ENCODE assay signal across 9 cellular contexts in the genomic region with DNA sequence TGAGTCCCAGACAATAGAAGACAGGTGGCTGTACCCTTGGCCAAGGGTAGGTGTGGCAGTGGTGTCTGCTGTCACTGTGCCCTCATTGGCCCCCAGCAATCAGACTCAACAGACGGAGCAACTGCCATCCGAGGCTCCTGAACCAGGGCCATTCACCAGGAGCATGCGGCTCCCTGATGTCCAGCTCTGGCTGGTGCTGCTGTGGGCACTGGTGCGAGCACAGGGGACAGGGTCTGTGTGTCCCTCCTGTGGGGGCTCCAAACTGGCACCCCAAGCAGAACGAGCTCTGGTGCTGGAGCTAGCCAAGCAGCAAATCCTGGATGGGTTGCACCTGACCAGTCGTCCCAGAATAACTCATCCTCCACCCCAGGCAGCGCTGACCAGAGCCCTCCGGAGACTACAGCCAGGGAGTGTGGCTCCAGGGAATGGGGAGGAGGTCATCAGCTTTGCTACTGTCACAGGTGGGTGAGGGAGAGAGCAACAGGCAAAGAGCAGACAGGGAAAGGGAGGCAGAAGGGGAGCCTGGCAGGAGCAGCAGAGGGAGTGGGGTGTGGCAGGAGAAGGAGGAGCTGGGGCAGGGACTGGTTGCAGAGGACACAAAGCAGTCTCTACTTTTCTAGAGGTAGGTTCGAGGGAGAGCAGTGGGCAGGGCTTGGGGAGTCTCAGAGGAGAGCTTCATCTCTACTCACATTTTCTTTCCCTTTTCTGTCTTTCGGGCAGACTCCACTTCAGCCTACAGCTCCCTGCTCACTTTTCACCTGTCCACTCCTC. TPM values are rescaled to one million over a fixed set of nuclear protein-coding genes. Genes with fewer than 3 reads are reported as not detected.
A peak's percentile ranks its signal among the peaks of the same experiment; 100 is the strongest.
DNase-seq lines count a peak whose midpoint lies in the region; ATAC-seq and FAIRE-seq lines count a peak whose summit lies in the region.
"Had no signal": no experiment of that assay in that cellular context is flagged by ENCODE, and none has a peak within 500 bp of the region (broad histone marks: within the 10 kb centered on the region; RNA-seq: fewer than 3 reads in every experiment).

No MANE protein-coding gene starts in this region.

- no peak for FAIRE-seq in RCC 7860 (lab: Jason Lieb, UNC)

- H2BK120ac ChIP-seq in mesendoderm (ENCODE audit: low read depth, low read length): no peak overlapping the region

- no peaks in the 10 kb centered on the region for H3K36me3 ChIP-seq in CD4-positive, alpha-beta memory T cell (ENCODE audit: insufficient read depth, low read length)
- H3K36me3 ChIP-seq in HUES6 (ENCODE audit: control insufficient read depth, insufficient read depth, low read length) (no peaks in the 10 kb centered on the region), mesendoderm (ENCODE audit: control insufficient read depth, insufficient read depth, low read length) (no peaks in the 10 kb centered on the region)

- peak overlapping the region; percentile 2 for H3K18ac ChIP-seq in mesendoderm (ENCODE audit: low read length)

- H3K4ac ChIP-seq in mesendoderm (ENCODE audit: low read depth, low read length): no peak overlapping the region

- no peak overlapping the region for H2AK5ac ChIP-seq in mesendoderm (ENCODE audit: low read length)

- in situ Hi-C loops in KBM-7 (cut with MboI; ENCODE audit: low pct_unique_long_range_greater_than_20kb, low sequenced_read_pairs): no loop called here

- H3K27ac Mint-ChIP-seq in CD4-positive, alpha-beta memory T cell: peak overlapping the region in 1 of 7 donors; percentile 38
- peak overlapping the region; percentile 74 for H3K27ac Mint-ChIP-seq in activated CD8-positive, alpha-beta T cell treated with anti-CD3 and anti-CD28 coated beads, Interleukin-2, amount 10 ng/mL, durations not matched to agents 7 days and 5 days

- H2BK15ac ChIP-seq in mesendoderm (replicated peaks; ENCODE audit: low read depth): no peak overlapping the region

- no peak overlapping the region for H3K4me3 ChIP-seq in CD4-positive, alpha-beta memory T cell (ENCODE audit: low read length in 2 of 2)
- H3K4me3 ChIP-seq in HUES6 (ENCODE audit: low read depth, low read length): peak overlapping the region; percentile 45
- H3K4me3 ChIP-seq in mesendoderm (ENCODE audit: low read length): peak overlapping the region; percentile 4

- no peaks in the 10 kb centered on the region for H3K9me3 Mint-ChIP-seq in CD4-positive, alpha-beta memory T cell
- no peaks in the 10 kb centered on the region for H3K9me3 Mint-ChIP-seq in activated CD8-positive, alpha-beta T cell treated with anti-CD3 and anti-CD28 coated beads, Interleukin-2, amount 10 ng/mL, durations not matched to agents 7 days and 5 days (ENCODE audit: insufficient read depth)

- no peak overlapping the region for H4K5ac ChIP-seq in mesendoderm (ENCODE audit: low read length)

- H3K27me3 Mint-ChIP-seq in CD4-positive, alpha-beta memory T cell: peaks cover 0 to 12% of the 10 kb centered on the region in 2 donors
- H3K27me3 Mint-ChIP-seq in activated CD8-positive, alpha-beta T cell treated with anti-CD3 and anti-CD28 coated beads, Interleukin-2, amount 10 ng/mL, durations not matched to agents 7 days and 5 days (ENCODE audit: low read depth): peaks cover 5% of the 10 kb centered on the region

- H3K4me1 ChIP-seq in CD4-positive, alpha-beta memory T cell (ENCODE audit: insufficient read depth, low read length): peaks cover 15% of the 10 kb centered on the region
- H3K4me1 ChIP-seq in HUES6 (ENCODE audit: control insufficient read depth, insufficient read depth, low read length): peaks cover 49% of the 10 kb centered on the region
- H3K4me1 ChIP-seq in mesendoderm (ENCODE audit: control insufficient read depth, low read depth, low read length): peaks cover 12% of the 10 kb centered on the region

- no peak overlapping the region for H3K27ac ChIP-seq in CD4-positive, alpha-beta memory T cell (ENCODE audit: low read depth, low read length)
- no peak overlapping the region for H3K27ac ChIP-seq in HUES6 (ENCODE audit: low read depth, low read length)
- no peak overlapping the region for H3K27ac ChIP-seq in mesendoderm (ENCODE audit: low read depth, low read length)

- CTCF ChIA-PET in CD4-positive, alpha-beta memory T cell (lab: Charles Lee; ENCODE audit: partially characterized antibody): interaction anchor here (0.6 to 5.0 kb wide), 27 partner anchors 9 to 226 kb away, joined by 3 to 31 read pairs (median 4); a partner anchor contains a TSS
- CTCF ChIA-PET in activated CD8-positive, alpha-beta T cell treated with anti-CD3 and anti-CD28 coated beads, Interleukin-2, amount 10 ng/mL, durations not matched to agents 7 days and 5 days (lab: Charles Lee): interaction anchor here (0.6 to 7.1 kb wide), 46 partner anchors 9 to 242 kb away, joined by 3 to 145 read pairs (median 4); a partner anchor contains a TSS
- CTCF ChIA-PET in HEK293T (lab: Yijun Ruan, JAX): interaction anchor here (0.6 to 2.2 kb wide), 15 partner anchors 11 to 216 kb away, joined by 3 to 15 read pairs (median 3); no protein-coding TSS in a partner anchor

- peak overlapping the region in 6 of 8 donors; percentile 41 to 80 (median 64) for H3K4me3 Mint-ChIP-seq in CD4-positive, alpha-beta memory T cell
- peak overlapping the region; percentile 65 for H3K4me3 Mint-ChIP-seq in activated CD8-positive, alpha-beta T cell treated with anti-CD3 and anti-CD28 coated beads, Interleukin-2, amount 10 ng/mL, durations not matched to agents 7 days and 5 days

- H3K9ac ChIP-seq in HUES6 (ENCODE audit: low read length): peak overlapping the region; percentile 61
- peak overlapping the region; percentile 48 for H3K9ac ChIP-seq in mesendoderm (ENCODE audit: low read length)

- H2BK5ac ChIP-seq in mesendoderm (ENCODE audit: low read length): no peak overlapping the region

- peaks cover 0 to 2% of the 10 kb centered on the region in 2 donors for H3K36me3 Mint-ChIP-seq in CD4-positive, alpha-beta memory T cell
- no peaks in the 10 kb centered on the region for H3K36me3 Mint-ChIP-seq in activated CD8-positive, alpha-beta T cell treated with anti-CD3 and anti-CD28 coated beads, Interleukin-2, amount 10 ng/mL, durations not matched to agents 7 days and 5 days (ENCODE audit: low read depth)

- no peaks in the 10 kb centered on the region for H3K9me3 ChIP-seq in CD4-positive, alpha-beta memory T cell (ENCODE audit: control insufficient read depth in 1 of 2, low read length in 2 of 2)
- no peaks in the 10 kb centered on the region for H3K9me3 ChIP-seq in HUES6 (ENCODE audit: control insufficient read depth, insufficient read depth, low read depth, low read length)

- no peak overlapping the region for H3K23ac ChIP-seq in mesendoderm (ENCODE audit: low read length)

- H3K79me2 ChIP-seq in mesendoderm (ENCODE audit: control insufficient read depth, insufficient read depth, low read length): no peaks in the 10 kb centered on the region

- peak overlapping the region; percentile 47 for H3K4me2 ChIP-seq in mesendoderm (ENCODE audit: low read length)

- H3K56ac ChIP-seq in mesendoderm (ENCODE audit: low read length): peak overlapping the region; percentile 79

- peaks cover 14 to 31% (median 23%) of the 10 kb centered on the region in 4 donors for H3K4me1 Mint-ChIP-seq in CD4-positive, alpha-beta memory T cell
- H3K4me1 Mint-ChIP-seq in activated CD8-positive, alpha-beta T cell treated with anti-CD3 and anti-CD28 coated beads, Interleukin-2, amount 10 ng/mL, durations not matched to agents 7 days and 5 days (ENCODE audit: low read depth): peaks cover 51% of the 10 kb centered on the region

- WGBS in mesendoderm (ENCODE audit: extremely low coverage, insufficient coverage, low lambda C conversion rate): no CpG with 5 or more reads among the region's 10 CpGs

- no peaks in the 10 kb centered on the region for H3K79me1 ChIP-seq in mesendoderm (ENCODE audit: low read length)

- intact Hi-C loops in CD4-positive, alpha-beta memory T cell (cut with micrococcal nuclease): loop anchor here (1.0 to 10.0 kb wide), 2 partner anchors 192 to 239 kb away; a partner anchor contains a TSS

- POLR2A ChIA-PET in CD4-positive, alpha-beta memory T cell (lab: Charles Lee; ENCODE audit: partially characterized antibody): no interaction called here
- POLR2A ChIA-PET in activated CD8-positive, alpha-beta T cell treated with anti-CD3 and anti-CD28 coated beads, Interleukin-2, amount 10 ng/mL, durations not matched to agents 7 days and 5 days (lab: Charles Lee): no interaction called here
- POLR2A ChIA-PET in HEK293T (lab: Yijun Ruan, JAX): interaction anchor here (0.6 to 3.5 kb wide), 36 partner anchors 8 to 1340 kb away, joined by 3 to 27 read pairs (median 5); a partner anchor contains a TSS

- no peak overlapping the region for H4K8ac ChIP-seq in mesendoderm (ENCODE audit: low read depth, low read length)

- no peaks in the 10 kb centered on the region for H3K27me3 ChIP-seq in CD4-positive, alpha-beta memory T cell (ENCODE audit: insufficient read depth, low read length)
- H3K27me3 ChIP-seq in HUES6 (ENCODE audit: control insufficient read depth, insufficient read depth, low read length) (no peaks in the 10 kb centered on the region), mesendoderm (ENCODE audit: insufficient read depth, low read length, poor library complexity) (no peaks in the 10 kb centered on the region)

- ATAC-seq in activated CD8-positive, alpha-beta T cell treated with anti-CD3 and anti-CD28 coated beads, Interleukin-2, amount 10 ng/mL, durations not matched to agents 7 days and 5 days: no peak

- DNase-seq in CD4-positive, alpha-beta memory T cell: no peak
- no peak for DNase-seq in activated CD8-positive, alpha-beta T cell treated with anti-CD3 and anti-CD28 coated beads, Interleukin-2, amount 10 ng/mL, durations not matched to agents 7 days and 5 days
- DNase-seq in mesendoderm (peak; percentile 51), KBM-7 (no peak), NCI-H345 (lab: John Stamatoyannopoulos, UW) (no peak), HEK293T (ENCODE audit: extremely low spot score) (no peak), RCC 7860 (ENCODE audit: low spot score) (no peak)

RNA-seq across cellular contexts. Expression of a gene that starts 0.5 kb away (rescaled TPM):
- total RNA-seq in CD4-positive, alpha-beta memory T cell: not detected
- not detected for polyA plus RNA-seq in CD4-positive, alpha-beta memory T cell
- total RNA-seq in activated CD8-positive, alpha-beta T cell treated with anti-CD3 and anti-CD28 coated beads, Interleukin-2, amount 10 ng/mL, durations not matched to agents 7 days and 5 days: not detected
- polyA plus RNA-seq in mesendoderm (2013, experiment 1 of 2): 10.2 TPM
- 10.8 TPM for polyA plus RNA-seq in mesendoderm (2013, experiment 2 of 2)
- total RNA-seq: cerebellum had no signal

RNA-seq across cellular contexts. Expression of a gene that starts 4.0 kb away (rescaled TPM):
- total RNA-seq in CD4-positive, alpha-beta memory T cell: under 1 TPM; 0.30 to 0.35 TPM
- polyA plus RNA-seq in CD4-positive, alpha-beta memory T cell: not detected
- 1 to 10 TPM in 1 of 2 experiments, under 1 TPM in 1; 0.68 to 1.9 TPM for total RNA-seq in activated CD8-positive, alpha-beta T cell treated with anti-CD3 and anti-CD28 coated beads, Interleukin-2, amount 10 ng/mL, durations not matched to agents 7 days and 5 days
- 5.8 TPM for polyA plus RNA-seq in mesendoderm (2013, experiment 1 of 2)
- 7.3 TPM for polyA plus RNA-seq in mesendoderm (2013, experiment 2 of 2)

RNA-seq across cellular contexts. Expression of a gene that starts 21.0 kb away (rescaled TPM):
- not detected for total RNA-seq in CD4-positive, alpha-beta memory T cell
- not detected for polyA plus RNA-seq in CD4-positive, alpha-beta memory T cell
- total RNA-seq in activated CD8-positive, alpha-beta T cell treated with anti-CD3 and anti-CD28 coated beads, Interleukin-2, amount 10 ng/mL, durations not matched to agents 7 days and 5 days: not detected
- polyA plus RNA-seq in mesendoderm (2013, experiment 1 of 2): 0.04 TPM
- 0.06 TPM for polyA plus RNA-seq in mesendoderm (2013, experiment 2 of 2)
- total RNA-seq: cerebellum had no signal

RNA-seq across cellular contexts. Expression of a gene that starts 24.1 kb away (rescaled TPM):
- 100 to 1,000 TPM; 266 to 278 TPM for total RNA-seq in CD4-positive, alpha-beta memory T cell
- 100 to 1,000 TPM; 206 to 216 TPM for polyA plus RNA-seq in CD4-positive, alpha-beta memory T cell
- 100 to 1,000 TPM; 243 to 248 TPM for total RNA-seq in activated CD8-positive, alpha-beta T cell treated with anti-CD3 and anti-CD28 coated beads, Interleukin-2, amount 10 ng/mL, durations not matched to agents 7 days and 5 days
- 2.5 TPM for polyA plus RNA-seq in mesendoderm (2013, experiment 1 of 2)
- 3.9 TPM for polyA plus RNA-seq in mesendoderm (2013, experiment 2 of 2)

RNA-seq across cellular contexts. Expression of a gene that starts 24.7 kb away (rescaled TPM):
- 100 to 1,000 TPM; 124 to 132 TPM for total RNA-seq in CD4-positive, alpha-beta memory T cell
- 10 to 100 TPM in 1 of 2 donors, 1 to 10 TPM in 1; 3.9 to 19.4 TPM for polyA plus RNA-seq in CD4-positive, alpha-beta memory T cell
- 10 to 100 TPM; 59.0 to 61.7 TPM for total RNA-seq in activated CD8-positive, alpha-beta T cell treated with anti-CD3 and anti-CD28 coated beads, Interleukin-2, amount 10 ng/mL, durations not matched to agents 7 days and 5 days
- polyA plus RNA-seq in mesendoderm (2013, experiment 1 of 2): 14.4 TPM
- polyA plus RNA-seq in mesendoderm (2013, experiment 2 of 2): 14.6 TPM

Comparison
In these comparisons a context has a peak if more than half of its experiments do, and no peak if none do; other contexts are left out.
1. H3K4me3 ChIP-seq: peak in HUES6 (single experiment) and mesendoderm (single experiment); none in CD4-positive, alpha-beta memory T cell (0 of 2).